Comparison of ENCODE assay signal across 18 cellular contexts in genomic region chr20:49409302-49409969, GRCh38.
DNase-seq lines count a peak whose midpoint lies in the region; TF ChIP-seq lines count a peak whose summit lies in the region.
"Had no signal": no experiment of that assay in that cellular context is flagged by ENCODE, and none has a peak within 500 bp of the region (broad histone marks: within the 10 kb centered on the region; RNA-seq: fewer than 3 reads in every experiment).

No MANE protein-coding gene starts in this region.

- no peaks in the 10 kb centered on the region for H3K36me3 ChIP-seq in HEK293 (ENCODE audit: control insufficient read depth in 2 of 2, insufficient read depth in 1 of 2, low read length in 2 of 2)
- H3K36me3 ChIP-seq in esophagus muscularis mucosa = peaks cover 0 to 10% (median 0%) of the 10 kb centered on the region in 4 donors
- no peaks in the 10 kb centered on the region for H3K36me3 ChIP-seq in rectal smooth muscle tissue (ENCODE audit: control insufficient read depth, insufficient read depth, low read length)
- H3K36me3 ChIP-seq: BLaER1 had no signal

- H3K27ac Mint-ChIP-seq in neural crest cell (ENCODE audit: unreplicated experiment) (peak overlapping the region; percentile 93), HFFc6 (no peak overlapping the region)
- H3K27ac Mint-ChIP-seq: CD14-positive monocyte; CD4-positive, alpha-beta memory T cell; GM23338 had no signal

- intact Hi-C loops in esophagus muscularis mucosa (cut with DNase I) = no loop called here

- POLR2A ChIA-PET in HEK293 (lab: Yijun Ruan, JAX) = no interaction called here

- TF ChIP-seq EP300 in esophagus muscularis mucosa (IDR thresholded peaks at IDR 0.05) = no peak

- no peaks in the 10 kb centered on the region for H3K4me1 ChIP-seq in HEK293 (ENCODE audit: control insufficient read depth, insufficient read depth, low read length)
- peaks cover 18 to 92% (median 75%) of the 10 kb centered on the region in 4 donors for H3K4me1 ChIP-seq in esophagus muscularis mucosa
- peaks cover 43% of the 10 kb centered on the region for H3K4me1 ChIP-seq in rectal smooth muscle tissue (ENCODE audit: control insufficient read depth, insufficient read depth, low read length)
- H3K4me1 ChIP-seq: A549 had no signal

- H3K4me1 Mint-ChIP-seq in neural crest cell = no peaks in the 10 kb centered on the region
- H3K4me1 Mint-ChIP-seq in HFFc6 (ENCODE audit: low read depth) = no peaks in the 10 kb centered on the region
- H3K4me1 Mint-ChIP-seq: CD14-positive monocyte; CD4-positive, alpha-beta memory T cell had no signal

- H3K27me3 ChIP-seq in esophagus muscularis mucosa = no peaks in the 10 kb centered on the region
- no peaks in the 10 kb centered on the region for H3K27me3 ChIP-seq in rectal smooth muscle tissue (ENCODE audit: control insufficient read depth, insufficient read depth, low read length)
- H3K27me3 ChIP-seq: BLaER1 had no signal

- CTCF ChIA-PET in HEK293 (lab: Yijun Ruan, JAX) = no interaction called here

- H3K27me3 Mint-ChIP-seq in neural crest cell (ENCODE audit: low read depth) (no peaks in the 10 kb centered on the region), HFFc6 (ENCODE audit: insufficient read depth) (peaks cover 66% of the 10 kb centered on the region)

- TF ChIP-seq CTCF in HEK293 (tag by site-specific recombination; IDR thresholded peaks at IDR 0.05) (no peak), esophagus muscularis mucosa (IDR thresholded peaks at IDR 0.05) (no peak), neural crest cell (conservative IDR thresholded peaks at IDR 0.05) (no peak), HFFc6 (IDR thresholded peaks at IDR 0.05) (no peak)

- H3K4me3 Mint-ChIP-seq in neural crest cell = no peak overlapping the region
- H3K4me3 Mint-ChIP-seq in HFFc6 = no peak overlapping the region
- H3K4me3 Mint-ChIP-seq: CD14-positive monocyte; CD4-positive, alpha-beta memory T cell; GM23338 had no signal

- DNase-seq in esophagus muscularis mucosa (ENCODE audit: extremely low spot score) (no peak), neural crest cell (ENCODE audit: low read depth, low spot score) (no peak), HFFc6 (no peak), mesenteric fat pad (ENCODE audit: low spot score) (no peak), NCI-H1930 (lab: John Stamatoyannopoulos, UW) (no peak)
- DNase-seq: CD4-positive, alpha-beta memory T cell; DMS153; DMS79; GDM1; H7; IMR-90 had no signal

- TF ChIP-seq POLR2A in esophagus muscularis mucosa (IDR thresholded peaks at IDR 0.05; ENCODE audit: low read depth) = no peak

- no peak overlapping the region for H3K9ac ChIP-seq in rectal smooth muscle tissue (ENCODE audit: low read length)
- H3K9ac ChIP-seq: BLaER1 had no signal

- no peaks in the 10 kb centered on the region for H3K36me3 Mint-ChIP-seq in neural crest cell (ENCODE audit: low read depth)
- H3K36me3 Mint-ChIP-seq in HFFc6 (ENCODE audit: low read depth) = no peaks in the 10 kb centered on the region
- H3K36me3 Mint-ChIP-seq: CD14-positive monocyte; CD4-positive, alpha-beta memory T cell had no signal

- H3K9me3 ChIP-seq in HEK293 (ENCODE audit: control insufficient read depth, insufficient read depth, low read depth, low read length) (no peaks in the 10 kb centered on the region), esophagus muscularis mucosa (no peaks in the 10 kb centered on the region)
- H3K9me3 ChIP-seq: A549, BLaER1 had no signal

- H3K9me3 Mint-ChIP-seq in neural crest cell (no peaks in the 10 kb centered on the region), HFFc6 (no peaks in the 10 kb centered on the region)
- H3K9me3 Mint-ChIP-seq: CD14-positive monocyte; CD4-positive, alpha-beta memory T cell; GM23338 had no signal

- no peak overlapping the region for H3K4me3 ChIP-seq in HEK293 (ENCODE audit: low read depth, low read length)
- no peak overlapping the region for H3K4me3 ChIP-seq in esophagus muscularis mucosa
- no peak overlapping the region for H3K4me3 ChIP-seq in rectal smooth muscle tissue (ENCODE audit: low read length)
- H3K4me3 ChIP-seq: A549, BLaER1, GM23338 had no signal

- no peak overlapping the region for H3K27ac ChIP-seq in HEK293 (ENCODE audit: extremely low read depth, low read depth, low read length)
- H3K27ac ChIP-seq in esophagus muscularis mucosa (replicated peaks in 1 of 4) = peak overlapping the region; percentile 79 to 91 (median 82)
- H3K27ac ChIP-seq in rectal smooth muscle tissue (ENCODE audit: low read depth, low read length) = peak overlapping the region; percentile 14
- H3K27ac ChIP-seq: 22Rv1, A549, BLaER1 had no signal

- WGBS in esophagus muscularis mucosa = 90% methylated on average over 12 of the region's 13 CpGs

TF ChIP-seq in HEK293, 187 proteins besides CTCF, POLR2A, EP300 and RAD21:
- TF ChIP-seq ZNF623 (tag by site-specific recombination; IDR thresholded peaks at IDR 0.05) = peak; percentile 90
- TF ChIP-seq, protein P1, sequence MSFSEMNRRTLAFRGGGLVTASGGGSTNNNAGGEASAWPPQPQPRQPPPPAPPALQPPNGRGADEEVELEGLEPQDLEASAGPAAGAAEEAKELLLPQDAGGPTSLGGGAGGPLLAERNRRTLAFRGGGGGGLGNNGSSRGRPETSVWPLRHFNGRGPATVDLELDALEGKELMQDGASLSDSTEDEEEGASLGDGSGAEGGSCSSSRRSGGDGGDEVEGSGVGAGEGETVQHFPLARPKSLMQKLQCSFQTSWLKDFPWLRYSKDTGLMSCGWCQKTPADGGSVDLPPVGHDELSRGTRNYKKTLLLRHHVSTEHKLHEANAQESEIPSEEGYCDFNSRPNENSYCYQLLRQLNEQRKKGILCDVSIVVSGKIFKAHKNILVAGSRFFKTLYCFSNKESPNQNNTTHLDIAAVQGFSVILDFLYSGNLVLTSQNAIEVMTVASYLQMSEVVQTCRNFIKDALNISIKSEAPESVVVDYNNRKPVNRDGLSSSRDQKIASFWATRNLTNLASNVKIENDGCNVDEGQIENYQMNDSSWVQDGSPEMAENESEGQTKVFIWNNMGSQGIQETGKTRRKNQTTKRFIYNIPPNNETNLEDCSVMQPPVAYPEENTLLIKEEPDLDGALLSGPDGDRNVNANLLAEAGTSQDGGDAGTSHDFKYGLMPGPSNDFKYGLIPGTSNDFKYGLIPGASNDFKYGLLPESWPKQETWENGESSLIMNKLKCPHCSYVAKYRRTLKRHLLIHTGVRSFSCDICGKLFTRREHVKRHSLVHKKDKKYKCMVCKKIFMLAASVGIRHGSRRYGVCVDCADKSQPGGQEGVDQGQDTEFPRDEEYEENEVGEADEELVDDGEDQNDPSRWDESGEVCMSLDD (tag by site-specific recombination; IDR thresholded peaks at IDR 0.05) = no peak
